ENCODE assay signal across 28 cellular contexts in genomic region chr16:73095142-73095791, GRCh38. TPM values are rescaled to one million over a fixed set of nuclear protein-coding genes. Genes with fewer than 3 reads are reported as not detected.
DNase-seq lines count a peak whose midpoint lies in the region; ATAC-seq, FAIRE-seq and TF ChIP-seq lines count a peak whose summit lies in the region.
"Had no signal": no experiment of that assay in that cellular context is flagged by ENCODE, and none has a peak within 500 bp of the region (broad histone marks: within the 10 kb centered on the region; RNA-seq: fewer than 3 reads in every experiment).

No MANE protein-coding gene starts in this region.

- H3K9ac ChIP-seq in HepG2 (ENCODE audit: insufficient read depth, low read depth, low read length): no peak overlapping the region
- H3K9ac ChIP-seq: GM23248 had no signal

- TF ChIP-seq EP300 in HepG2 (IDR thresholded peaks at IDR 0.05; ENCODE audit: low read depth in 2 of 2, low read length in 2 of 2): no peak
- no peak for TF ChIP-seq EP300 in HepG2 (CRISPR knock-in tag; IDR thresholded peaks at IDR 0.05; ENCODE audit: borderline replicate concordance)

- H2AFZ ChIP-seq in HepG2 (ENCODE audit: low read length): no peak overlapping the region

- no peak for FAIRE-seq in HepG2 (lab: Jason Lieb, UNC)
- FAIRE-seq: islet of Langerhans had no signal

- 79% methylated on average over 6 of the region's 6 CpGs for WGBS in HepG2 (ENCODE audit: low lambda C conversion rate)

- TF ChIP-seq CTCF in Calu3 (IDR thresholded peaks at IDR 0.05; ENCODE audit: unreplicated experiment) (no peak), nephron (IDR thresholded peaks at IDR 0.05; ENCODE audit: unreplicated experiment in 3 of 3) (no peak), HepG2 (CRISPR knock-in tag; IDR thresholded peaks at IDR 0.05) (no peak)

- H3K27ac Mint-ChIP-seq in Calu3 (ENCODE audit: unreplicated experiment) (no peak overlapping the region), nephron (peak overlapping the region; percentile 62 to 78 (median 68))
- H3K27ac Mint-ChIP-seq: activated CD4-positive, alpha-beta T cell treated with anti-CD3 and anti-CD28 coated beads, Interleukin-2, amount 10 ng/mL, durations not matched to agents 7 days and 5 days; activated CD8-positive, alpha-beta memory T cell treated with anti-CD3 and anti-CD28 coated beads, Interleukin-2, amount 10 ng/mL, durations not matched to agents 7 days and 5 days; activated naive CD8-positive, alpha-beta T cell; activated T-helper 1 cell treated with anti-CD3 and anti-CD28 coated beads, Interleukin-12 subunit alpha, Interleukin-12 subunit beta, Interleukin-2, Interleukin-4 antibody, amounts not matched to agents 30 ng/mL and 10 ng/mL and 1 ng/mL, durations not matched to agents 14 hours and 24 hours and 36 hours; CD8-positive, alpha-beta memory T cell; T-helper 17 cell had no signal

- peaks cover 23% of the 10 kb centered on the region for H3K4me1 ChIP-seq in HepG2 (ENCODE audit: insufficient read depth, low read length)

- peak; percentile 41 for DNase-seq in Calu3
- DNase-seq in LoVo (ENCODE audit: low spot score): peak; percentile 20
- peak; percentile 37 for DNase-seq in amniotic epithelial cell (ENCODE audit: low read depth)
- DNase-seq in DMS153 treated with DMSO at 0.1 percent for 48 hours (lab: John Stamatoyannopoulos, UW; ENCODE audit: unreplicated experiment): no peak
- no peak for DNase-seq in NCI-H524 (lab: John Stamatoyannopoulos, UW)
- DNase-seq in HepG2 (ENCODE audit: low spot score): no peak
- DNase-seq: activated CD4-positive, alpha-beta T cell treated with anti-CD3 and anti-CD28 coated beads, Interleukin-2, amount 10 ng/mL, durations not matched to agents 7 days and 5 days; activated CD8-positive, alpha-beta memory T cell treated with anti-CD3 and anti-CD28 coated beads, Interleukin-2, amount 10 ng/mL, durations not matched to agents 7 days and 5 days; CD8-positive, alpha-beta memory T cell; effector memory CD4-positive, alpha-beta T cell; hypothalamus; NCI-H226; occipital lobe; stimulated activated CD4-positive, alpha-beta T cell treated with anti-CD3 and anti-CD28 coated beads, Interleukin-4, amount 100 ng/mL, for 4 hours; stimulated activated naive CD8-positive, alpha-beta T cell treated with anti-CD3 and anti-CD28 coated beads, Interleukin-15, Interleukin-2, amounts not matched to agents 100 U/mL and 50 U/mL, for 24 hours; T-helper 17 cell; WERI-Rb-1 had no signal

- CTCF ChIA-PET in Calu3 (lab: Charles Lee) (interaction anchor here (0.6 to 1.2 kb wide), 4 partner anchors 25 to 246 kb away, joined by 3 to 7 read pairs (median 4); no protein-coding TSS in a partner anchor), HepG2 (lab: Yijun Ruan, JAX; ENCODE audit: low intra/inter-chr PET ratio, low total read pairs) (no interaction called here)

- H3K4me1 Mint-ChIP-seq in Calu3 (ENCODE audit: low read depth, unreplicated experiment): peaks cover 11% of the 10 kb centered on the region
- peaks cover 34% of the 10 kb centered on the region for H3K4me1 Mint-ChIP-seq in nephron
- H3K4me1 Mint-ChIP-seq: activated CD8-positive, alpha-beta memory T cell treated with anti-CD3 and anti-CD28 coated beads, Interleukin-2, amount 10 ng/mL, durations not matched to agents 7 days and 5 days; CD8-positive, alpha-beta memory T cell had no signal

- H3K36me3 ChIP-seq in HepG2 (replicated peaks in 1 of 2; ENCODE audit: control insufficient read depth in 1 of 2, insufficient read depth in 2 of 2, low read length in 2 of 2): no peaks in the 10 kb centered on the region
- H3K36me3 ChIP-seq: esophagus muscularis mucosa, gastroesophageal sphincter, SJSA1, tibial nerve, WERI-Rb-1 had no signal

- no peak for TF ChIP-seq RAD21 in HepG2 (CRISPR knock-in tag; IDR thresholded peaks at IDR 0.05)

- peaks cover 2 to 4% of the 10 kb centered on the region in 2 experiments; a peak in 2 of 5 replicates for H3K27me3 ChIP-seq in HepG2 (ENCODE audit: control insufficient read depth in 1 of 2, insufficient read depth in 2 of 2, low read length in 2 of 2)
- H3K27me3 ChIP-seq: SJSA1, tibial nerve had no signal

- TF ChIP-seq POLR2A in HepG2 (IDR thresholded peaks at IDR 0.05; ENCODE audit: insufficient read depth in 1 of 2, low read depth in 2 of 2, low read length in 2 of 2): no peak

- H3K36me3 Mint-ChIP-seq in Calu3 (ENCODE audit: insufficient read depth, unreplicated experiment) (no peaks in the 10 kb centered on the region), nephron (ENCODE audit: low read depth) (no peaks in the 10 kb centered on the region)
- H3K36me3 Mint-ChIP-seq: activated CD8-positive, alpha-beta memory T cell treated with anti-CD3 and anti-CD28 coated beads, Interleukin-2, amount 10 ng/mL, durations not matched to agents 7 days and 5 days; activated naive CD8-positive, alpha-beta T cell; CD8-positive, alpha-beta memory T cell had no signal

- in situ Hi-C loops in HepG2 (cut with HindIII; ENCODE audit: extremely low pct_ligation_motif_present, low pct_unique_long_range_greater_than_20kb): no loop called here

- no peaks in the 10 kb centered on the region for H3K9me3 Mint-ChIP-seq in Calu3 (ENCODE audit: low read depth, unreplicated experiment)
- no peaks in the 10 kb centered on the region for H3K9me3 Mint-ChIP-seq in nephron
- H3K9me3 Mint-ChIP-seq: activated CD4-positive, alpha-beta T cell treated with anti-CD3 and anti-CD28 coated beads, Interleukin-2, amount 10 ng/mL, durations not matched to agents 7 days and 5 days; activated T-helper 1 cell treated with anti-CD3 and anti-CD28 coated beads, Interleukin-12 subunit alpha, Interleukin-12 subunit beta, Interleukin-2, Interleukin-4 antibody, amounts not matched to agents 30 ng/mL and 10 ng/mL and 1 ng/mL, durations not matched to agents 14 hours and 24 hours and 36 hours had no signal

- intact Hi-C loops in Calu3 (cut with micrococcal nuclease; ENCODE audit: unreplicated experiment): no loop called here
- intact Hi-C loops in HepG2 (cut with micrococcal nuclease; ENCODE audit: unreplicated experiment): no loop called here

- no peak overlapping the region for H3K27ac ChIP-seq in HepG2 (ENCODE audit: extremely low read length, insufficient read depth, low read length)
- H3K27ac ChIP-seq: esophagus muscularis mucosa, gastroesophageal sphincter, GM23248, HL-60, SJSA1, tibial nerve, WERI-Rb-1 had no signal

- BruUV-seq in Calu3 (replicated peaks; lab: Mats Ljungman, UMichigan): no TSS peak
- no TSS peak for BruUV-seq in HepG2 (replicated peaks; lab: Mats Ljungman, UMichigan)

- H3K4me2 ChIP-seq in HepG2 (ENCODE audit: low read depth, low read length): no peak overlapping the region

- ATAC-seq in HepG2: no peak
- ATAC-seq: activated CD8-positive, alpha-beta memory T cell treated with anti-CD3 and anti-CD28 coated beads, Interleukin-2, amount 10 ng/mL, durations not matched to agents 7 days and 5 days; gastroesophageal sphincter; Panc1; stimulated activated naive CD8-positive, alpha-beta T cell treated with anti-CD3 and anti-CD28 coated beads, Interleukin-15, Interleukin-2, amounts not matched to agents 100 U/mL and 50 U/mL, for 24 hours; T-helper 17 cell had no signal

- no peaks in the 10 kb centered on the region for H3K9me3 ChIP-seq in HepG2 (ENCODE audit: low read length)
- H3K9me3 ChIP-seq: esophagus muscularis mucosa, gastroesophageal sphincter, SJSA1, tibial nerve had no signal

- no peak overlapping the region for H3K4me3 ChIP-seq in HepG2 (replicated peaks in 1 of 3; ENCODE audit: insufficient read depth in 1 of 3, low read depth in 2 of 3, low read length in 3 of 3)
- H3K4me3 ChIP-seq: esophagus muscularis mucosa, gastroesophageal sphincter, GM23248, SJSA1, tibial nerve had no signal

- POLR2A ChIA-PET in HepG2 (lab: Yijun Ruan, JAX): no interaction called here

- H3K27me3 Mint-ChIP-seq in Calu3 (ENCODE audit: unreplicated experiment) (peaks cover 95% of the 10 kb centered on the region), nephron (ENCODE audit: low read depth) (peaks cover 15% of the 10 kb centered on the region)
- H3K27me3 Mint-ChIP-seq: activated CD4-positive, alpha-beta T cell treated with anti-CD3 and anti-CD28 coated beads, Interleukin-2, amount 10 ng/mL, durations not matched to agents 7 days and 5 days; activated CD8-positive, alpha-beta memory T cell treated with anti-CD3 and anti-CD28 coated beads, Interleukin-2, amount 10 ng/mL, durations not matched to agents 7 days and 5 days; CD8-positive, alpha-beta memory T cell had no signal

- no peaks in the 10 kb centered on the region for H3K79me2 ChIP-seq in HepG2 (ENCODE audit: insufficient read depth, low read length)

- H3K4me3 Mint-ChIP-seq in Calu3 (ENCODE audit: low read depth, unreplicated experiment): no peak overlapping the region
- H3K4me3 Mint-ChIP-seq in nephron: peak overlapping the region in 1 of 3 experiments; percentile 17
- H3K4me3 Mint-ChIP-seq: activated CD4-positive, alpha-beta T cell treated with anti-CD3 and anti-CD28 coated beads, Interleukin-2, amount 10 ng/mL, durations not matched to agents 7 days and 5 days; activated CD8-positive, alpha-beta memory T cell treated with anti-CD3 and anti-CD28 coated beads, Interleukin-2, amount 10 ng/mL, durations not matched to agents 7 days and 5 days; activated naive CD8-positive, alpha-beta T cell; activated T-helper 1 cell treated with anti-CD3 and anti-CD28 coated beads, Interleukin-12 subunit alpha, Interleukin-12 subunit beta, Interleukin-2, Interleukin-4 antibody, amounts not matched to agents 30 ng/mL and 10 ng/mL and 1 ng/mL, durations not matched to agents 14 hours and 24 hours and 36 hours; CD8-positive, alpha-beta memory T cell; T-helper 17 cell had no signal

- H4K20me1 ChIP-seq in HepG2 (ENCODE audit: insufficient read depth, low read length): no peaks in the 10 kb centered on the region

RNA-seq across cellular contexts. Expression of gene ZFHX3, which starts 47.3 kb away (rescaled TPM):
- 13.6 and 17.8 TPM in 2 replicates for total RNA-seq in Calu3 (2022)
- total RNA-seq in HepG2 (2016; rRNA removed; fragmentation: Illumina TruSeq; extraction: Trizol): 6.0 and 12.3 TPM in 2 replicates
- 1.8 and 1.9 TPM in 2 replicates for total RNA-seq in HepG2 (2016; cell fraction: cytosol; rRNA removed; fragmentation: Illumina TruSeq; extraction: Trizol; ENCODE audit: low read depth)
- total RNA-seq in HepG2 (2016; cell fraction: insoluble cytoplasmic fraction; rRNA removed; fragmentation: Illumina TruSeq; extraction: Trizol): 5.6 and 10.6 TPM in 2 replicates
- 5.0 and 5.6 TPM in 2 replicates for total RNA-seq in HepG2 (2016; cell fraction: membrane; rRNA removed; fragmentation: Illumina TruSeq; extraction: Trizol)
- total RNA-seq in HepG2 (2016; cell fraction: nucleus; rRNA removed; fragmentation: Illumina TruSeq; extraction: Trizol): 15.3 and 19.7 TPM in 2 replicates
- polyA plus RNA-seq in HepG2 (2011; rRNA removed): 5.0 and 5.3 TPM in 2 replicates
- 3.5 and 4.2 TPM in 2 replicates for polyA plus RNA-seq in HepG2 (2011; cell fraction: cytosol; rRNA removed)
- polyA plus RNA-seq in HepG2 (2011; cell fraction: nucleus; rRNA removed): 10.2 and 11.2 TPM in 2 replicates
- polyA plus RNA-seq in HepG2 (2012): 12.6 and 14.4 TPM in 2 replicates
- polyA plus RNA-seq in HepG2 (2016; cell fraction: cytosol; fragmentation: Illumina TruSeq; extraction: Trizol; ENCODE audit: low read depth): 0.31 and 0.36 TPM in 2 replicates
- 8.6 and 11.4 TPM in 2 replicates for polyA plus RNA-seq in HepG2 (2016; cell fraction: insoluble cytoplasmic fraction; fragmentation: Illumina TruSeq; extraction: Trizol; ENCODE audit: low read depth)
- 1.0 and 1.4 TPM in 2 replicates for polyA plus RNA-seq in HepG2 (2016; cell fraction: membrane; fragmentation: Illumina TruSeq; extraction: Trizol; ENCODE audit: low read depth)
- polyA plus RNA-seq in HepG2 (2016; cell fraction: nucleus; fragmentation: Illumina TruSeq; extraction: Trizol; ENCODE audit: insufficient read depth, low read depth): 16.2 and 17.6 TPM in 2 replicates
- 12.7 and 18.2 TPM in 2 replicates for polyA minus RNA-seq in HepG2 (2011; rRNA and poly(A)+ RNA removed; ENCODE audit: low replicate concordance)
- 16.9 and 20.7 TPM in 2 replicates for polyA minus RNA-seq in HepG2 (2011; cell fraction: cytosol; rRNA and poly(A)+ RNA removed)
- polyA minus RNA-seq in HepG2 (2011; cell fraction: nucleus; rRNA and poly(A)+ RNA removed): 23.9 and 27.2 TPM in 2 replicates

Comparison
In these comparisons a context has a peak if more than half of its experiments do, and no peak if none do; other contexts are left out.
1. DNase-seq: peak in Calu3 (single experiment), LoVo (single experiment) and amniotic epithelial cell (single experiment); none in DMS153 treated with DMSO at 0.1 percent for 48 hours (single experiment), NCI-H524 (0 of 2) and HepG2 (single experiment).